Comparison of ENCODE assay signal across 14 cellular contexts in genomic region chr22:24043465-24043864, GRCh38. TPM values are rescaled to one million over a fixed set of nuclear protein-coding genes. Genes with fewer than 3 reads are reported as not detected.
"Had no signal": no experiment of that assay in that cellular context is flagged by ENCODE, and none has a peak within 500 bp of the region (broad histone marks: within the 10 kb centered on the region; RNA-seq: fewer than 3 reads in every experiment).

No MANE protein-coding gene starts in this region.

RNA-seq across cellular contexts. Expression of gene GSTT4, which starts 38.2 kb away (rescaled TPM):
- total RNA-seq: epithelial cell of proximal tubule, esophagus squamous epithelium, foreskin keratinocyte, kidney, left cardiac atrium, left ventricle myocardium inferior, lower lobe of right lung, omental fat pad, renal cortical epithelial cell, sigmoid colon, upper lobe of left lung, vagina had no signal
- polyA plus RNA-seq: foreskin keratinocyte, immature natural killer cell, sigmoid colon, thymus had no signal
